In genomic region chr11:68646832-68647231, GRCh38 we compare ENCODE assay signal across 38 cellular contexts. TPM values are rescaled to one million over a fixed set of nuclear protein-coding genes. Genes with fewer than 3 reads are reported as not detected.
"Had no signal": no experiment of that assay in that cellular context is flagged by ENCODE, and none has a peak within 500 bp of the region (broad histone marks: within the 10 kb centered on the region; RNA-seq: fewer than 3 reads in every experiment).

No MANE protein-coding gene starts in this region.

- H3K36me3 ChIP-seq: MG63 had no signal

- DNase-seq: MG63, MM.1S, MV-4-11, NCI-H1048, NCI-H1092, NCI-H1092 treated with DMSO at 0.1 percent for 48 hours, NCI-H1105, NCI-H1105 treated with DMSO at 0.1 percent for 48 hours, NCI-H1417, NCI-H1417 treated with DMSO at 0.1 percent for 48 hours, NCI-H1436, NCI-H1436 treated with DMSO at 0.1 percent for 48 hours, NCI-H146, NCI-H1694, NCI-H1694 treated with DMSO at 0.1 percent for 48 hours, NCI-H187, NCI-H187 treated with DMSO at 0.1 percent for 48 hours, NCI-H1930, NCI-H2029, NCI-H2029 treated with DMSO at 0.1 percent for 48 hours, NCI-H2081, NCI-H2081 treated with DMSO at 0.1 percent for 48 hours, NCI-H2107, NCI-H2171, NCI-H2171 treated with DMSO at 0.1 percent for 48 hours, NCI-H2227 treated with DMSO at 0.1 percent for 48 hours, NCI-H226, NCI-H345, NCI-H446, NCI-H446 treated with DMSO at 0.1 percent for 48 hours, NCI-H510A, NCI-H510A treated with DMSO at 0.1 percent for 48 hours, NCI-H524, NCI-H524 treated with DMSO at 0.1 percent for 48 hours, NCI-H526 had no signal

- H3K4me3 ChIP-seq: MG63 had no signal

RNA-seq across cellular contexts. Expression of gene GAL, which starts 37.5 kb away (rescaled TPM):
- total RNA-seq: LHCN-M2, M059J, MCF 10A had no signal
